Comparison of ENCODE assay signal across 8 cellular contexts in the genomic region with DNA sequence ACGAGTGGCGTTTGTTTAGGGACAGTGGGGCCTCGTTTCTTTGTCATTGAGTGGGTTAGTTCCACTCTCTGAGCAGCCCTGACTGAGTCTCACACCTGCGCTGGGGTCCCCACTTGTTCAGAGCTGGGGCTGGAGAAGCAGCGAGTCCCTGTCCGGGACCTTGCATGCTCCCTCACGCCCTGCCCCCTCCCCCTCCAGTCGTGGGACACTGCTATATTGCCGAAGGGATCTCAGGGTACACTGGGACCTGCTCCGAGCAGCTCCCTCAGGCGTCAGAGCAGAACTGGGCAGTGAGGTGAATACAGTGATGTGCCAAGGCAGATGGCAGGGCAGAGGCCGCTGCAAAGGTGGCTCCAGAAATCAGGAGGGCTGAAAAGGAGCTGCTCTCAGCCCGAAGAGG. TPM values are rescaled to one million over a fixed set of nuclear protein-coding genes. Genes with fewer than 3 reads are reported as not detected.
DNase-seq lines count a peak whose midpoint lies in the region; ATAC-seq lines count a peak whose summit lies in the region.

No MANE protein-coding gene starts in this region.

- H3K4me3 ChIP-seq in skeletal muscle tissue (ENCODE audit: low read length in 3 of 3): peak overlapping the region in 1 of 3 donors; percentile 22

- intact Hi-C loops in activated T-helper 2 cell treated with anti-CD3 and anti-CD28 coated beads, Interferon-gamma antibody, Interleukin-2, Interleukin-4, amounts not matched to agents 10 μg/mL and 5 μg/mL and 100 μg/mL, durations not matched to agents 14 hours and 24 hours and 36 hours (cut with micrococcal nuclease): loop anchor here (2.0 kb wide), 1 partner anchor 52 kb away; no protein-coding TSS in a partner anchor

- H3K27ac ChIP-seq in skeletal muscle tissue (ENCODE audit: low read depth, low read length): peak overlapping the region; percentile 33

- H3K27me3 ChIP-seq in skeletal muscle tissue (ENCODE audit: control insufficient read depth in 3 of 3, insufficient read depth in 3 of 3, low read length in 3 of 3): no peaks in the 10 kb centered on the region

- ATAC-seq in GM19324 (IDR thresholded peaks at IDR 0.05; ENCODE audit: low FRiP score, unreplicated experiment) (peak; percentile 13), HG02884 (IDR thresholded peaks at IDR 0.05; ENCODE audit: unreplicated experiment) (peak; percentile 10), GM21786 (IDR thresholded peaks at IDR 0.05; ENCODE audit: unreplicated experiment) (no peak)

- no peaks in the 10 kb centered on the region for H3K36me3 ChIP-seq in skeletal muscle tissue (ENCODE audit: control insufficient read depth in 3 of 3, insufficient read depth in 3 of 3, low read length in 3 of 3)

- no peaks in the 10 kb centered on the region for H3K9me3 ChIP-seq in skeletal muscle tissue (ENCODE audit: control insufficient read depth in 3 of 3, low read length in 3 of 3)

- H3K4me3 Mint-ChIP-seq in activated T-helper 2 cell treated with anti-CD3 and anti-CD28 coated beads, Interferon-gamma antibody, Interleukin-2, Interleukin-4, amounts not matched to agents 10 μg/mL and 5 μg/mL and 100 μg/mL, durations not matched to agents 14 hours and 24 hours and 36 hours (ENCODE audit: low read depth): no peak overlapping the region

- peak overlapping the region; percentile 74 for H3K27ac Mint-ChIP-seq in activated T-helper 2 cell treated with anti-CD3 and anti-CD28 coated beads, Interferon-gamma antibody, Interleukin-2, Interleukin-4, amounts not matched to agents 10 μg/mL and 5 μg/mL and 100 μg/mL, durations not matched to agents 14 hours and 24 hours and 36 hours

- H3K36me3 Mint-ChIP-seq in activated T-helper 2 cell treated with anti-CD3 and anti-CD28 coated beads, Interferon-gamma antibody, Interleukin-2, Interleukin-4, amounts not matched to agents 10 μg/mL and 5 μg/mL and 100 μg/mL, durations not matched to agents 14 hours and 24 hours and 36 hours (ENCODE audit: low read depth): no peaks in the 10 kb centered on the region

- H3K9me3 Mint-ChIP-seq in activated T-helper 2 cell treated with anti-CD3 and anti-CD28 coated beads, Interferon-gamma antibody, Interleukin-2, Interleukin-4, amounts not matched to agents 10 μg/mL and 5 μg/mL and 100 μg/mL, durations not matched to agents 14 hours and 24 hours and 36 hours: no peaks in the 10 kb centered on the region

- peaks cover 40 to 56% (median 50%) of the 10 kb centered on the region in 3 donors for H3K4me1 ChIP-seq in skeletal muscle tissue (ENCODE audit: control insufficient read depth in 3 of 3, insufficient read depth in 3 of 3, low read length in 3 of 3)

- H3K9ac ChIP-seq in skeletal muscle tissue (ENCODE audit: low read depth in 1 of 3, low read length in 3 of 3): peak overlapping the region in 2 of 3 donors; percentile 28 to 46

- H3K27me3 Mint-ChIP-seq in activated T-helper 2 cell treated with anti-CD3 and anti-CD28 coated beads, Interferon-gamma antibody, Interleukin-2, Interleukin-4, amounts not matched to agents 10 μg/mL and 5 μg/mL and 100 μg/mL, durations not matched to agents 14 hours and 24 hours and 36 hours (ENCODE audit: low read depth): no peaks in the 10 kb centered on the region

- peaks cover 77% of the 10 kb centered on the region for H3K4me1 Mint-ChIP-seq in activated T-helper 2 cell treated with anti-CD3 and anti-CD28 coated beads, Interferon-gamma antibody, Interleukin-2, Interleukin-4, amounts not matched to agents 10 μg/mL and 5 μg/mL and 100 μg/mL, durations not matched to agents 14 hours and 24 hours and 36 hours (ENCODE audit: low read depth)

- DNase-seq in activated T-helper 2 cell treated with anti-CD3 and anti-CD28 coated beads, Interferon-gamma antibody, Interleukin-2, Interleukin-4, amounts not matched to agents 10 μg/mL and 5 μg/mL and 100 μg/mL, durations not matched to agents 14 hours and 24 hours and 36 hours (ENCODE audit: low spot score): no peak
- no peak for DNase-seq in effector CD8-positive, alpha-beta T cell (lab: John Stamatoyannopoulos, UW)
- no peak for DNase-seq in dedifferentiated amniotic fluid mesenchymal stem cell (ENCODE audit: extremely low spot score)
- no peak for DNase-seq in stimulated activated CD4-positive, alpha-beta T cell treated with anti-CD3 and anti-CD28 coated beads, Interleukin-12 subunit alpha, Interleukin-12 subunit beta, amount 100 ng/mL, for 4 hours

RNA-seq across cellular contexts. Expression of a gene that starts 59.9 kb away (rescaled TPM):
- total RNA-seq in activated T-helper 2 cell treated with anti-CD3 and anti-CD28 coated beads, Interferon-gamma antibody, Interleukin-2, Interleukin-4, amounts not matched to agents 10 μg/mL and 5 μg/mL and 100 μg/mL, durations not matched to agents 14 hours and 24 hours and 36 hours: 127 and 132 TPM in 2 replicates
- 20.4 TPM for total RNA-seq in skeletal muscle tissue
